ENCODE assay signal across 27 cellular contexts in genomic region chr13:75347925-75348324, GRCh38.
"Had no signal": no experiment of that assay in that cellular context is flagged by ENCODE, and none has a peak within 500 bp of the region (broad histone marks: within the 10 kb centered on the region; RNA-seq: fewer than 3 reads in every experiment).

No MANE protein-coding gene starts in this region.

- DNase-seq: activated CD4-positive, alpha-beta memory T cell treated with anti-CD3 and anti-CD28 coated beads for 36 hours; activated CD4-positive, alpha-beta T cell treated with anti-CD3 and anti-CD28 coated beads, Interleukin-2, amount 10 ng/mL, durations not matched to agents 24 days and 14 days; activated CD4-positive, CD25-positive, alpha-beta regulatory T cell treated with anti-CD3 and anti-CD28 coated beads, Interleukin-2, amount 50 U/mL, for 72 hours; activated CD8-positive, alpha-beta memory T cell treated with anti-CD3 and anti-CD28 coated beads, Interleukin-2, amount 50 U/mL, for 4 hours; activated gamma-delta T cell; activated naive CD4-positive, alpha-beta T cell treated with anti-CD3 and anti-CD28 coated beads, Interleukin-2, amount 10 ng/mL, durations not matched to agents 7 days and 5 days; activated T-cell treated with anti-CD3 and anti-CD28 coated beads, Interleukin-2, amount 50 U/mL, for 1 hour; amniotic stem cell; dermis blood vessel endothelial cell; effector CD4-positive, alpha-beta T cell; erythroblast; heart left ventricle; hypothalamus; immature natural killer cell; kidney; lower lobe of right lung; naive thymus-derived CD8-positive, alpha-beta T cell; nucleus accumbens; stimulated activated CD4-positive, alpha-beta T cell treated with anti-CD3 and anti-CD28 coated beads, Interleukin-15, amount 100 ng/mL, for 24 hours; stimulated activated CD4-positive, alpha-beta T cell treated with anti-CD3 and anti-CD28 coated beads, Interleukin-2, amount 100 ng/mL, for 24 hours; stimulated activated naive CD4-positive, alpha-beta T cell; T-helper 9 cell; tibial artery; upper lobe of right lung had no signal

- H3K27ac ChIP-seq: lower lobe of right lung, parathyroid adenoma, tibial artery, upper lobe of right lung had no signal

- H3K9me3 ChIP-seq: heart left ventricle, lower lobe of right lung, right atrium auricular region, suprapubic skin, tibial artery, upper lobe of right lung had no signal

- H3K27me3 ChIP-seq: heart left ventricle, right atrium auricular region, suprapubic skin, tibial artery, upper lobe of right lung had no signal

- H3K4me1 ChIP-seq: lower lobe of right lung, parathyroid adenoma, suprapubic skin, tibial artery, upper lobe of right lung had no signal

- H3K4me3 ChIP-seq: heart left ventricle, lower lobe of right lung, right atrium auricular region, suprapubic skin, tibial artery, upper lobe of right lung had no signal

- H3K36me3 ChIP-seq: upper lobe of right lung had no signal
